1 cellular context compared by ENCODE assay signal in the genomic region with DNA sequence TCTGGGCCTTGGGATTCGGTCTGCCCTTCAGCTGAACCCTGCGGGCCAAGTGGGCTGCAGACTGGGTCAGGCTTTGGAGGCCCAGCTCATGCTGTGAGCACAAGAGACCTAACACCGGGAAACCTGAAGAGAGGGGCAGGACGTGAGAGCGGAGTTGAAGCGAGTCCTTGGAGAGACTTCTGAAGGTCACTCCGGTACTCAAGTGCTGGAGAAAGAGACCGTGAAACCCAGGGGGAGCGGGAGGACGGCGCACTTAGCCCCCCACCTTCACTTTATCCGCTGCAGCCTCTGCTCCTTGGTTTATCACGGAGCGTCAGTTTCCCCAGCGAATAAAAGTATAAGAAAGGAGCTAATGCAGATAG.
TF ChIP-seq lines count a peak whose summit lies in the region.

No MANE protein-coding gene starts in this region.

TF ChIP-seq in HepG2, 621 proteins besides CTCF, POLR2A, EP300 and RAD21 (continued from another document and continues in another):
- TF ChIP-seq, protein P1, sequence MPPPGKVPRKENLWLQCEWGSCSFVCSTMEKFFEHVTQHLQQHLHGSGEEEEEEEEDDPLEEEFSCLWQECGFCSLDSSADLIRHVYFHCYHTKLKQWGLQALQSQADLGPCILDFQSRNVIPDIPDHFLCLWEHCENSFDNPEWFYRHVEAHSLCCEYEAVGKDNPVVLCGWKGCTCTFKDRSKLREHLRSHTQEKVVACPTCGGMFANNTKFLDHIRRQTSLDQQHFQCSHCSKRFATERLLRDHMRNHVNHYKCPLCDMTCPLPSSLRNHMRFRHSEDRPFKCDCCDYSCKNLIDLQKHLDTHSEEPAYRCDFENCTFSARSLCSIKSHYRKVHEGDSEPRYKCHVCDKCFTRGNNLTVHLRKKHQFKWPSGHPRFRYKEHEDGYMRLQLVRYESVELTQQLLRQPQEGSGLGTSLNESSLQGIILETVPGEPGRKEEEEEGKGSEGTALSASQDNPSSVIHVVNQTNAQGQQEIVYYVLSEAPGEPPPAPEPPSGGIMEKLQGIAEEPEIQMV (CRISPR knock-in tag; IDR thresholded peaks at IDR 0.05; ENCODE audit: low read depth), result no peak; the same call in 1 of the 2 replicates
- peak; percentile 5; the same call in 1 of the 2 replicates for TF ChIP-seq KDM5B (CRISPR knock-in tag; IDR thresholded peaks at IDR 0.05; ENCODE audit: borderline replicate concordance)
- TF ChIP-seq, protein P2, sequence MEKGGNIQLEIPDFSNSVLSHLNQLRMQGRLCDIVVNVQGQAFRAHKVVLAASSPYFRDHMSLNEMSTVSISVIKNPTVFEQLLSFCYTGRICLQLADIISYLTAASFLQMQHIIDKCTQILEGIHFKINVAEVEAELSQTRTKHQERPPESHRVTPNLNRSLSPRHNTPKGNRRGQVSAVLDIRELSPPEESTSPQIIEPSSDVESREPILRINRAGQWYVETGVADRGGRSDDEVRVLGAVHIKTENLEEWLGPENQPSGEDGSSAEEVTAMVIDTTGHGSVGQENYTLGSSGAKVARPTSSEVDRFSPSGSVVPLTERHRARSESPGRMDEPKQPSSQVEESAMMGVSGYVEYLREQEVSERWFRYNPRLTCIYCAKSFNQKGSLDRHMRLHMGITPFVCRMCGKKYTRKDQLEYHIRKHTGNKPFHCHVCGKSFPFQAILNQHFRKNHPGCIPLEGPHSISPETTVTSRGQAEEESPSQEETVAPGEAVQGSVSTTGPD (CRISPR knock-in tag; IDR thresholded peaks at IDR 0.05), result no peak
- no peak for TF ChIP-seq YEATS4 (CRISPR knock-in tag; IDR thresholded peaks at IDR 0.05; ENCODE audit: borderline replicate concordance)
- TF ChIP-seq KAT7 (CRISPR knock-in tag; IDR thresholded peaks at IDR 0.05; ENCODE audit: borderline replicate concordance), result no peak; the same call in 1 of the 2 replicates
- peak; percentile 89; the same call in 1 of the 2 replicates for TF ChIP-seq ZBTB42 (CRISPR knock-in tag; IDR thresholded peaks at IDR 0.05)
- TF ChIP-seq, protein P3, sequence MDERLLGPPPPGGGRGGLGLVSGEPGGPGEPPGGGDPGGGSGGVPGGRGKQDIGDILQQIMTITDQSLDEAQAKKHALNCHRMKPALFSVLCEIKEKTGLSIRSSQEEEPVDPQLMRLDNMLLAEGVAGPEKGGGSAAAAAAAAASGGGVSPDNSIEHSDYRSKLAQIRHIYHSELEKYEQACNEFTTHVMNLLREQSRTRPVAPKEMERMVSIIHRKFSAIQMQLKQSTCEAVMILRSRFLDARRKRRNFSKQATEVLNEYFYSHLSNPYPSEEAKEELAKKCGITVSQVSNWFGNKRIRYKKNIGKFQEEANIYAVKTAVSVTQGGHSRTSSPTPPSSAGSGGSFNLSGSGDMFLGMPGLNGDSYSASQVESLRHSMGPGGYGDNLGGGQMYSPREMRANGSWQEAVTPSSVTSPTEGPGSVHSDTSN (CRISPR knock-in tag; IDR thresholded peaks at IDR 0.05), result no peak
- TF ChIP-seq ZNF703 (CRISPR knock-in tag; IDR thresholded peaks at IDR 0.05; ENCODE audit: borderline replicate concordance), result no peak
- TF ChIP-seq, protein P4, sequence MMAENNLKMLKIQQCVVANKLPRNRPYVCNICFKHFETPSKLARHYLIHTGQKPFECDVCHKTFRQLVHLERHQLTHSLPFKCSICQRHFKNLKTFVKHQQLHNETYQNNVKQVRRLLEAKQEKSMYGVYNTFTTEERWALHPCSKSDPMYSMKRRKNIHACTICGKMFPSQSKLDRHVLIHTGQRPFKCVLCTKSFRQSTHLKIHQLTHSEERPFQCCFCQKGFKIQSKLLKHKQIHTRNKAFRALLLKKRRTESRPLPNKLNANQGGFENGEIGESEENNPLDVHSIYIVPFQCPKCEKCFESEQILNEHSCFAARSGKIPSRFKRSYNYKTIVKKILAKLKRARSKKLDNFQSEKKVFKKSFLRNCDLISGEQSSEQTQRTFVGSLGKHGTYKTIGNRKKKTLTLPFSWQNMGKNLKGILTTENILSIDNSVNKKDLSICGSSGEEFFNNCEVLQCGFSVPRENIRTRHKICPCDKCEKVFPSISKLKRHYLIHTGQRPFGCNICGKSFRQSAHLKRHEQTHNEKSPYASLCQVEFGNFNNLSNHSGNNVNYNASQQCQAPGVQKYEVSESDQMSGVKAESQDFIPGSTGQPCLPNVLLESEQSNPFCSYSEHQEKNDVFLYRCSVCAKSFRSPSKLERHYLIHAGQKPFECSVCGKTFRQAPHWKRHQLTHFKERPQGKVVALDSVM (CRISPR knock-in tag; IDR thresholded peaks at IDR 0.05), result 0 out of 2 replicates have a peak, but pooled peaks have one; percentile 0
- 0 out of 2 replicates have a peak, but pooled peaks have one; percentile 53 for TF ChIP-seq ZNF451 (CRISPR knock-in tag; IDR thresholded peaks at IDR 0.05)
- TF ChIP-seq, protein P5, sequence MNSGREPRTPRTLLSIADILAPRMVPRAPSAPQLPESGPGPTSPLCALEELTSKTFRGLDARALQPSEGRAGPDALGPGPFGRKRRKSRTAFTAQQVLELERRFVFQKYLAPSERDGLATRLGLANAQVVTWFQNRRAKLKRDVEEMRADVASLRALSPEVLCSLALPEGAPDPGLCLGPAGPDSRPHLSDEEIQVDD (CRISPR knock-in tag; IDR thresholded peaks at IDR 0.05; ENCODE audit: borderline replicate concordance), result 0 out of 2 replicates have a peak, but pooled peaks have one; percentile 26
- TF ChIP-seq, protein P6, sequence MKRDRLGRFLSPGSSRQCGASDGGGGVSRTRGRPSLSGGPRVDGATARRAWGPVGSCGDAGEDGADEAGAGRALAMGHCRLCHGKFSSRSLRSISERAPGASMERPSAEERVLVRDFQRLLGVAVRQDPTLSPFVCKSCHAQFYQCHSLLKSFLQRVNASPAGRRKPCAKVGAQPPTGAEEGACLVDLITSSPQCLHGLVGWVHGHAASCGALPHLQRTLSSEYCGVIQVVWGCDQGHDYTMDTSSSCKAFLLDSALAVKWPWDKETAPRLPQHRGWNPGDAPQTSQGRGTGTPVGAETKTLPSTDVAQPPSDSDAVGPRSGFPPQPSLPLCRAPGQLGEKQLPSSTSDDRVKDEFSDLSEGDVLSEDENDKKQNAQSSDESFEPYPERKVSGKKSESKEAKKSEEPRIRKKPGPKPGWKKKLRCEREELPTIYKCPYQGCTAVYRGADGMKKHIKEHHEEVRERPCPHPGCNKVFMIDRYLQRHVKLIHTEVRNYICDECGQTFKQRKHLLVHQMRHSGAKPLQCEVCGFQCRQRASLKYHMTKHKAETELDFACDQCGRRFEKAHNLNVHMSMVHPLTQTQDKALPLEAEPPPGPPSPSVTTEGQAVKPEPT (CRISPR knock-in tag; IDR thresholded peaks at IDR 0.05; ENCODE audit: low read depth), result no peak
- peak; percentile 81; the same call in 1 of the 2 replicates for TF ChIP-seq ESRRA (CRISPR knock-in tag; IDR thresholded peaks at IDR 0.05; ENCODE audit: low read depth)
- TF ChIP-seq, protein P7, sequence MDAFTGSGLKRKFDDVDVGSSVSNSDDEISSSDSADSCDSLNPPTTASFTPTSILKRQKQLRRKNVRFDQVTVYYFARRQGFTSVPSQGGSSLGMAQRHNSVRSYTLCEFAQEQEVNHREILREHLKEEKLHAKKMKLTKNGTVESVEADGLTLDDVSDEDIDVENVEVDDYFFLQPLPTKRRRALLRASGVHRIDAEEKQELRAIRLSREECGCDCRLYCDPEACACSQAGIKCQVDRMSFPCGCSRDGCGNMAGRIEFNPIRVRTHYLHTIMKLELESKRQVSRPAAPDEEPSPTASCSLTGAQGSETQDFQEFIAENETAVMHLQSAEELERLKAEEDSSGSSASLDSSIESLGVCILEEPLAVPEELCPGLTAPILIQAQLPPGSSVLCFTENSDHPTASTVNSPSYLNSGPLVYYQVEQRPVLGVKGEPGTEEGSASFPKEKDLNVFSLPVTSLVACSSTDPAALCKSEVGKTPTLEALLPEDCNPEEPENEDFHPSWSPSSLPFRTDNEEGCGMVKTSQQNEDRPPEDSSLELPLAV (CRISPR knock-in tag; conservative IDR thresholded peaks at IDR 0.05; ENCODE audit: low read depth), result no peak
- TF ChIP-seq ZFX (CRISPR knock-in tag; IDR thresholded peaks at IDR 0.05; ENCODE audit: low read depth), result peak; percentile 45
- no peak for TF ChIP-seq ZNF382 (CRISPR knock-in tag; IDR thresholded peaks at IDR 0.05; ENCODE audit: borderline replicate concordance)
- no peak for TF ChIP-seq ZNF510 (CRISPR knock-in tag; IDR thresholded peaks at IDR 0.05; ENCODE audit: low read depth)
- TF ChIP-seq JUND (CRISPR knock-in tag; IDR thresholded peaks at IDR 0.05), result no peak
- TF ChIP-seq RELA (CRISPR knock-in tag; IDR thresholded peaks at IDR 0.05), result no peak
- no peak; the same call in 1 of the 2 replicates for TF ChIP-seq YEATS2 (CRISPR knock-in tag; IDR thresholded peaks at IDR 0.05; ENCODE audit: borderline replicate concordance)
- no peak for TF ChIP-seq SSRP1 (CRISPR knock-in tag; IDR thresholded peaks at IDR 0.05)
- peak; percentile 39; the same call in 1 of the 2 replicates for TF ChIP-seq ZNF7 (CRISPR knock-in tag; IDR thresholded peaks at IDR 0.05)
- TF ChIP-seq, protein P8, sequence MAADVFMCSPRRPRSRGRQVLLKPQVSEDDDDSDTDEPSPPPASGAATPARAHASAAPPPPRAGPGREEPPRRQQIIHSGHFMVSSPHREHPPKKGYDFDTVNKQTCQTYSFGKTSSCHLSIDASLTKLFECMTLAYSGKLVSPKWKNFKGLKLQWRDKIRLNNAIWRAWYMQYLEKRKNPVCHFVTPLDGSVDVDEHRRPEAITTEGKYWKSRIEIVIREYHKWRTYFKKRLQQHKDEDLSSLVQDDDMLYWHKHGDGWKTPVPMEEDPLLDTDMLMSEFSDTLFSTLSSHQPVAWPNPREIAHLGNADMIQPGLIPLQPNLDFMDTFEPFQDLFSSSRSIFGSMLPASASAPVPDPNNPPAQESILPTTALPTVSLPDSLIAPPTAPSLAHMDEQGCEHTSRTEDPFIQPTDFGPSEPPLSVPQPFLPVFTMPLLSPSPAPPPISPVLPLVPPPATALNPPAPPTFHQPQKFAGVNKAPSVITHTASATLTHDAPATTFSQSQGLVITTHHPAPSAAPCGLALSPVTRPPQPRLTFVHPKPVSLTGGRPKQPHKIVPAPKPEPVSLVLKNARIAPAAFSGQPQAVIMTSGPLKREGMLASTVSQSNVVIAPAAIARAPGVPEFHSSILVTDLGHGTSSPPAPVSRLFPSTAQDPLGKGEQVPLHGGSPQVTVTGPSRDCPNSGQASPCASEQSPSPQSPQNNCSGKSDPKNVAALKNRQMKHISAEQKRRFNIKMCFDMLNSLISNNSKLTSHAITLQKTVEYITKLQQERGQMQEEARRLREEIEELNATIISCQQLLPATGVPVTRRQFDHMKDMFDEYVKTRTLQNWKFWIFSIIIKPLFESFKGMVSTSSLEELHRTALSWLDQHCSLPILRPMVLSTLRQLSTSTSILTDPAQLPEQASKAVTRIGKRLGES (CRISPR knock-in tag; IDR thresholded peaks at IDR 0.05; ENCODE audit: borderline replicate concordance), result no peak
- TF ChIP-seq, protein P9, sequence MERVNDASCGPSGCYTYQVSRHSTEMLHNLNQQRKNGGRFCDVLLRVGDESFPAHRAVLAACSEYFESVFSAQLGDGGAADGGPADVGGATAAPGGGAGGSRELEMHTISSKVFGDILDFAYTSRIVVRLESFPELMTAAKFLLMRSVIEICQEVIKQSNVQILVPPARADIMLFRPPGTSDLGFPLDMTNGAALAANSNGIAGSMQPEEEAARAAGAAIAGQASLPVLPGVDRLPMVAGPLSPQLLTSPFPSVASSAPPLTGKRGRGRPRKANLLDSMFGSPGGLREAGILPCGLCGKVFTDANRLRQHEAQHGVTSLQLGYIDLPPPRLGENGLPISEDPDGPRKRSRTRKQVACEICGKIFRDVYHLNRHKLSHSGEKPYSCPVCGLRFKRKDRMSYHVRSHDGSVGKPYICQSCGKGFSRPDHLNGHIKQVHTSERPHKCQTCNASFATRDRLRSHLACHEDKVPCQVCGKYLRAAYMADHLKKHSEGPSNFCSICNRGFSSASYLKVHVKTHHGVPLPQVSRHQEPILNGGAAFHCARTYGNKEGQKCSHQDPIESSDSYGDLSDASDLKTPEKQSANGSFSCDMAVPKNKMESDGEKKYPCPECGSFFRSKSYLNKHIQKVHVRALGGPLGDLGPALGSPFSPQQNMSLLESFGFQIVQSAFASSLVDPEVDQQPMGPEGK (CRISPR knock-in tag; IDR thresholded peaks at IDR 0.05), result no peak; the same call in 1 of the 2 replicates
- peak; percentile 73; the same call in 1 of the 2 replicates for TF ChIP-seq ZFY (CRISPR knock-in tag; IDR thresholded peaks at IDR 0.05)
- TF ChIP-seq, protein P10, sequence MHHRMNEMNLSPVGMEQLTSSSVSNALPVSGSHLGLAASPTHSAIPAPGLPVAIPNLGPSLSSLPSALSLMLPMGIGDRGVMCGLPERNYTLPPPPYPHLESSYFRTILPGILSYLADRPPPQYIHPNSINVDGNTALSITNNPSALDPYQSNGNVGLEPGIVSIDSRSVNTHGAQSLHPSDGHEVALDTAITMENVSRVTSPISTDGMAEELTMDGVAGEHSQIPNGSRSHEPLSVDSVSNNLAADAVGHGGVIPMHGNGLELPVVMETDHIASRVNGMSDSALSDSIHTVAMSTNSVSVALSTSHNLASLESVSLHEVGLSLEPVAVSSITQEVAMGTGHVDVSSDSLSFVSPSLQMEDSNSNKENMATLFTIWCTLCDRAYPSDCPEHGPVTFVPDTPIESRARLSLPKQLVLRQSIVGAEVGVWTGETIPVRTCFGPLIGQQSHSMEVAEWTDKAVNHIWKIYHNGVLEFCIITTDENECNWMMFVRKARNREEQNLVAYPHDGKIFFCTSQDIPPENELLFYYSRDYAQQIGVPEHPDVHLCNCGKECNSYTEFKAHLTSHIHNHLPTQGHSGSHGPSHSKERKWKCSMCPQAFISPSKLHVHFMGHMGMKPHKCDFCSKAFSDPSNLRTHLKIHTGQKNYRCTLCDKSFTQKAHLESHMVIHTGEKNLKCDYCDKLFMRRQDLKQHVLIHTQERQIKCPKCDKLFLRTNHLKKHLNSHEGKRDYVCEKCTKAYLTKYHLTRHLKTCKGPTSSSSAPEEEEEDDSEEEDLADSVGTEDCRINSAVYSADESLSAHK (CRISPR knock-in tag; IDR thresholded peaks at IDR 0.05; ENCODE audit: borderline replicate concordance), result no peak
- no peak for TF ChIP-seq ZC3H13 (CRISPR knock-in tag; IDR thresholded peaks at IDR 0.05)
- no peak for TF ChIP-seq ZNF781 (CRISPR knock-in tag; IDR thresholded peaks at IDR 0.05; ENCODE audit: borderline replicate concordance, not compliant biosample characterization)
